In the genomic region with DNA sequence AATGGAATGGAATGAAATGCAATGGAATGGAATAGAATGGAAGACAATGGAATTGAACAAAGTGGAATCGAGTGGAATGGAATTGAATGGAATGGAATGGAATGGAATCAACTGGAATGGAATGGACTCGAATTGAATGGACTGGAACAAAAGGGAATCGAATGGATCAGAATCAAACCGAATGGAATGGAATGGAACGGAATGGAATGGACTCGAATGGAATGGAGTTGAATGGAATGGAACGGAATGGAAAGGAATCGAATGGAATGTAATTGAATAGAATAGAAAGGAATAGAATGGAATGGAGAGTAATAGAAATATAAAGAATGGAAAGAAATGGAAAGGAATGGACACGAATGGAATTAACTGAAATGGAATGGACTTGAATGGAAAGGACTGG, we compare ENCODE assay signal across 15 cellular contexts.
DNase-seq lines count a peak whose midpoint lies in the region; ATAC-seq and TF ChIP-seq lines count a peak whose summit lies in the region.
"Had no signal": no experiment of that assay in that cellular context is flagged by ENCODE, and none has a peak within 500 bp of the region (broad histone marks: within the 10 kb centered on the region; RNA-seq: fewer than 3 reads in every experiment).

No MANE protein-coding gene starts in this region.

- no peak overlapping the region for H2AK5ac ChIP-seq in mesenchymal stem cell (ENCODE audit: low read length, severe bottlenecking)

- no peak overlapping the region for H3K14ac ChIP-seq in mesenchymal stem cell (ENCODE audit: low read length in 2 of 2)

- no peak for TF ChIP-seq CTCF in GM12864 (IDR thresholded peaks at IDR 0.05; ENCODE audit: low read depth, low read length, missing control alignments)
- no peak for TF ChIP-seq CTCF in esophagus muscularis mucosa (IDR thresholded peaks at IDR 0.05)

- H3K27me3 ChIP-seq in adipocyte (replicated peaks; ENCODE audit: control insufficient read depth, insufficient read depth, low read length), result no peaks in the 10 kb centered on the region
- H3K27me3 ChIP-seq in esophagus muscularis mucosa, result no peaks in the 10 kb centered on the region
- H3K27me3 ChIP-seq in mesenchymal stem cell (ENCODE audit: control insufficient read depth in 1 of 2, insufficient read depth in 1 of 2, low read length in 2 of 2), result no peaks in the 10 kb centered on the region
- H3K27me3 ChIP-seq in aorta (ENCODE audit: control insufficient read depth in 1 of 2, insufficient read depth in 2 of 2, low read length in 1 of 2), result no peaks in the 10 kb centered on the region
- H3K27me3 ChIP-seq: neutrophil, sigmoid colon, SJCRH30 had no signal

- H3K27ac ChIP-seq in esophagus muscularis mucosa (replicated peaks in 1 of 4) (no peak overlapping the region), mesenchymal stem cell (ENCODE audit: low read length, poor library complexity, severe bottlenecking) (no peak overlapping the region), aorta (ENCODE audit: low read depth in 1 of 2, low read length in 2 of 2) (no peak overlapping the region)
- H3K27ac ChIP-seq: GM23248, neutrophil, sigmoid colon, SJCRH30 had no signal

- no peak overlapping the region for H2BK15ac ChIP-seq in mesenchymal stem cell (ENCODE audit: low read depth, poor library complexity, severe bottlenecking)

- no peak for TF ChIP-seq EP300 in esophagus muscularis mucosa (IDR thresholded peaks at IDR 0.05)

- H3K4me2 ChIP-seq in mesenchymal stem cell (ENCODE audit: low read length, poor library complexity, severe bottlenecking), result no peak overlapping the region

- H2BK12ac ChIP-seq in mesenchymal stem cell (ENCODE audit: low read length in 2 of 2), result no peak overlapping the region

- H3K36me3 ChIP-seq in adipocyte (ENCODE audit: control insufficient read depth, insufficient read depth, low read length, severe bottlenecking) (no peaks in the 10 kb centered on the region), esophagus muscularis mucosa (no peaks in the 10 kb centered on the region), mesenchymal stem cell (ENCODE audit: control insufficient read depth in 1 of 2, insufficient read depth in 2 of 2, low read depth in 1 of 2, low read length in 2 of 2) (no peaks in the 10 kb centered on the region), aorta (ENCODE audit: control insufficient read depth in 1 of 2, insufficient read depth in 2 of 2, low read length in 1 of 2) (no peaks in the 10 kb centered on the region)
- H3K36me3 ChIP-seq: neutrophil, sigmoid colon, SJCRH30 had no signal

- H4K8ac ChIP-seq in mesenchymal stem cell (ENCODE audit: low read length), result no peak overlapping the region

- H3K4ac ChIP-seq in mesenchymal stem cell (ENCODE audit: low read depth in 1 of 2, low read length in 2 of 2), result no peak overlapping the region

- H3K9me3 ChIP-seq in adipocyte (ENCODE audit: control insufficient read depth, low read length) (peaks cover 34% of the 10 kb centered on the region), esophagus muscularis mucosa (peaks cover 0 to 76% (median 46%) of the 10 kb centered on the region in 4 donors), mesenchymal stem cell (ENCODE audit: control insufficient read depth, low read length) (peaks cover 96% of the 10 kb centered on the region), aorta (ENCODE audit: control insufficient read depth, low read length) (no peaks in the 10 kb centered on the region)
- H3K9me3 ChIP-seq: SJCRH30 had no signal

- intact Hi-C loops in esophagus muscularis mucosa (cut with DNase I), result no loop called here
- intact Hi-C loops in aorta (cut with DNase I), result no loop called here

- ATAC-seq in GM19351 (IDR thresholded peaks at IDR 0.05; ENCODE audit: unreplicated experiment), result no peak
- ATAC-seq in aorta (ENCODE audit: low FRiP score), result no peak

- H4K91ac ChIP-seq in mesenchymal stem cell (ENCODE audit: low read length), result no peak overlapping the region

- TF ChIP-seq POLR2A in esophagus muscularis mucosa (IDR thresholded peaks at IDR 0.05; ENCODE audit: low read depth), result no peak

- H3K4me1 ChIP-seq in adipocyte (ENCODE audit: control insufficient read depth, insufficient read depth, low read length) (no peaks in the 10 kb centered on the region), esophagus muscularis mucosa (no peaks in the 10 kb centered on the region), mesenchymal stem cell (ENCODE audit: control insufficient read depth, insufficient read depth, low read depth, low read length) (no peaks in the 10 kb centered on the region), aorta (ENCODE audit: control insufficient read depth in 1 of 2, insufficient read depth in 2 of 2, low read length in 2 of 2) (no peaks in the 10 kb centered on the region)
- H3K4me1 ChIP-seq: sigmoid colon, SJCRH30 had no signal

- H3K23ac ChIP-seq in mesenchymal stem cell (ENCODE audit: low read length in 2 of 2), result no peak overlapping the region

- H3K18ac ChIP-seq in mesenchymal stem cell (ENCODE audit: low read depth in 1 of 2, low read length in 2 of 2), result no peak overlapping the region

- no peaks in the 10 kb centered on the region for H3K79me1 ChIP-seq in mesenchymal stem cell (replicated peaks; ENCODE audit: low read length, poor library complexity, severe bottlenecking)

- WGBS in esophagus muscularis mucosa, result 73% methylated on average over 9 of the region's 9 CpGs
- WGBS in mesenchymal stem cell, result 69% methylated on average over 9 of the region's 9 CpGs
- 73 to 74% methylated on average over 9 of the region's 9 CpGs for whole genome bisulfite sequencing in aorta, 2 donors

- H3K4me3 ChIP-seq in GM12864 (ENCODE audit: low read depth, low read length) (no peak overlapping the region), adipocyte (ENCODE audit: low read length) (no peak overlapping the region), esophagus muscularis mucosa (no peak overlapping the region), mesenchymal stem cell (ENCODE audit: insufficient read depth in 1 of 2, low read depth in 1 of 2, low read length in 2 of 2) (no peak overlapping the region), aorta (ENCODE audit: low read length in 2 of 2) (no peak overlapping the region)
- H3K4me3 ChIP-seq: GM23248, sigmoid colon, SJCRH30 had no signal

- no peak overlapping the region for H2AFZ ChIP-seq in mesenchymal stem cell (ENCODE audit: low read depth, low read length)
- H2AFZ ChIP-seq: GM23248 had no signal

- H2BK5ac ChIP-seq in mesenchymal stem cell (ENCODE audit: low read depth, low read length, poor library complexity, severe bottlenecking), result no peak overlapping the region

- H3K9ac ChIP-seq in adipocyte (ENCODE audit: low read length), result no peak overlapping the region
- H3K9ac ChIP-seq in mesenchymal stem cell (ENCODE audit: low read length), result no peak overlapping the region
- H3K9ac ChIP-seq: GM23248 had no signal

- no peak overlapping the region for H2BK120ac ChIP-seq in mesenchymal stem cell (ENCODE audit: low read depth, low read length)

- DNase-seq in GM12864 (ENCODE audit: low read depth) (peak; percentile 2), adipocyte (ENCODE audit: low read depth) (peak; percentile 0), esophagus muscularis mucosa (ENCODE audit: extremely low spot score) (peak; percentile 91), mesenchymal stem cell (peak; percentile 16), DMS53 treated with DMSO at 0.1 percent for 48 hours (lab: John Stamatoyannopoulos, UW; ENCODE audit: unreplicated experiment) (no peak), aorta (no peak)
- DNase-seq in stimulated activated CD4-positive, alpha-beta T cell treated with anti-CD3 and anti-CD28 coated beads, Interleukin-4, amount 100 ng/mL, for 4 hours, result no peak
- DNase-seq: anterior cingulate cortex, GM23248, NCI-H2081, NCI-H524, sigmoid colon had no signal

Comparison
In these comparisons a context has a peak if more than half of its experiments do, and no peak if none do; other contexts are left out.
1. DNase-seq: peak in GM12864 (single experiment), adipocyte (single experiment), esophagus muscularis mucosa (single experiment) and mesenchymal stem cell (single experiment); none in DMS53 treated with DMSO at 0.1 percent for 48 hours (single experiment), aorta (0 of 2) and stimulated activated CD4-positive, alpha-beta T cell treated with anti-CD3 and anti-CD28 coated beads, Interleukin-4, amount 100 ng/mL, for 4 hours (0 of 2).